In the genomic region with DNA sequence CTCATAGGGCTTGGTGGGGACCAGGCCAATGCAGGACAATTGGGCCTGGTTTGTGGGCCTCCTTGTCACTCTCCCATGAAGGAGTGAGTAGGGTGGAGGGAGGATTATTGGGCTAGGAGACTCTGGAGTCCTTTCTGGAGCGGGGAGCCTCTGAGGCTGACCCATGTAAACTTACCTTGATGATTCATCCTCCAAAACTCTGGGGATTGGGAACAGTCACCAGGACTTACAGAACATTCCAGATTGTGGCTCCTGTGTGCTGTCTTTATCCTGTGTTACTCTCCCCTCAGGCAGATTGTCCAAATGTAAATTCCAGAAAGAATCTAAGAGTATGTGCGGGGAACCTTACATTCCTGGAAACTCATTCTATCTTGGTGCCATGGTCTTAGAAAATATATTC, we compare ENCODE assay signal across 14 cellular contexts.
"Had no signal": no experiment of that assay in that cellular context is flagged by ENCODE, and none has a peak within 500 bp of the region (broad histone marks: within the 10 kb centered on the region; RNA-seq: fewer than 3 reads in every experiment).

No MANE protein-coding gene starts in this region.

- ATAC-seq: esophagus mucosa, gastroesophageal sphincter, natural killer cell, right cardiac atrium had no signal

- H3K9me3 ChIP-seq: colonic mucosa, gastroesophageal sphincter, upper lobe of left lung, vagina had no signal

- H3K36me3 ChIP-seq: colonic mucosa, gastroesophageal sphincter, upper lobe of left lung, vagina had no signal

- H3K27me3 ChIP-seq: colonic mucosa, upper lobe of left lung, vagina had no signal

- H3K27ac ChIP-seq: colonic mucosa, gastroesophageal sphincter, upper lobe of left lung, vagina had no signal

- FAIRE-seq: kidney, small intestine had no signal

- H3K4me3 ChIP-seq: colonic mucosa, gastroesophageal sphincter, upper lobe of left lung, vagina had no signal

- DNase-seq: colonic mucosa; effector CD4-positive, alpha-beta T cell; glutamatergic neuron; kidney; natural killer cell; right cardiac atrium; small intestine; stimulated activated CD4-positive, alpha-beta T cell treated with anti-CD3 and anti-CD28 coated beads, Interleukin-12 subunit alpha, Interleukin-12 subunit beta, amount 100 ng/mL, for 4 hours; stimulated activated CD4-positive, alpha-beta T cell treated with anti-CD3 and anti-CD28 coated beads, Interleukin-2, amount 100 ng/mL, for 48 hours; stimulated activated naive CD4-positive, alpha-beta T cell treated with Interleukin-2 at 50 U/mL for 16 hours; upper lobe of left lung had no signal

- H3K4me1 ChIP-seq: colonic mucosa, gastroesophageal sphincter, upper lobe of left lung, vagina had no signal
